Comparison of ENCODE assay signal across 8 cellular contexts in the genomic region with DNA sequence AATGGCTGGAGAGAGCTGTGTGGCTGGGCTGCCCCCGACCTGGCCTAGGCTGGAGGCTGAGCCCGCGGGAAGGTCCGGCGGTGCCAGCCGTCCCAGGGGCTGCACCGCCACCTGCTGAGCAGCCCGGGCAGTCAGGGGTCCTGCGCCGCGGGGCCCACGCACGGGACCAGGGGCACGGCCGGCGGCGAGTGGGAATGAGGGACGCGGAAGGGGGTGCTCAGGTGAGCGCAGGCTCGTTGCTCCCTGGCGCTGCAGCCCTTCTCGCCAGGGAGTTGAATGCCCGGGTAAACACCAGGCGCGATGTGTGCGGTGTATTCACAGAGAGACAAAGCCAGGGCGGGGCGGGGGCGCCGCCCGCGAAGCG. TPM values are rescaled to one million over a fixed set of nuclear protein-coding genes. Genes with fewer than 3 reads are reported as not detected.
DNase-seq lines count a peak whose midpoint lies in the region; ATAC-seq, FAIRE-seq and TF ChIP-seq lines count a peak whose summit lies in the region.

No MANE protein-coding gene starts in this region.

- H3K36me3 ChIP-seq in BE2C (no peaks in the 10 kb centered on the region), HUES6 (ENCODE audit: control insufficient read depth, insufficient read depth, low read length) (no peaks in the 10 kb centered on the region), mucosa of stomach (ENCODE audit: control insufficient read depth, insufficient read depth, low read length) (no peaks in the 10 kb centered on the region)

- ATAC-seq in HG02970 (IDR thresholded peaks at IDR 0.05; ENCODE audit: low FRiP score, unreplicated experiment): no peak

- peak overlapping the region; percentile 26; the same call in 1 of the 2 replicates for H3K4me3 ChIP-seq in BE2C (ENCODE audit: low read depth, low read length)
- peak overlapping the region; percentile 57 for H3K4me3 ChIP-seq in HUES6 (ENCODE audit: low read depth, low read length)
- peak overlapping the region; percentile 14 to 15 for H3K4me3 ChIP-seq in cardiac fibroblast (replicated peaks in 1 of 2; ENCODE audit: low read depth in 2 of 2, low read length in 2 of 2)
- H3K4me3 ChIP-seq in mucosa of stomach (ENCODE audit: low read length): no peak overlapping the region

- H3K4me1 ChIP-seq in BE2C (peaks cover 17% of the 10 kb centered on the region), HUES6 (ENCODE audit: control insufficient read depth, insufficient read depth, low read length) (peaks cover 64% of the 10 kb centered on the region), mucosa of stomach (ENCODE audit: control insufficient read depth, insufficient read depth, low read length) (peaks cover 40% of the 10 kb centered on the region)

- DNase-seq in BE2C (peak; percentile 23), GM19239 (ENCODE audit: insufficient read length, low spot score) (peak; percentile 30), cardiac fibroblast (ENCODE audit: low read depth in 2 of 2) (no peak), activated gamma-delta T cell (lab: John Stamatoyannopoulos, UW) (no peak)
- DNase-seq in central memory CD4-positive, alpha-beta T cell: no peak

- H3K27me3 ChIP-seq in BE2C: no peaks in the 10 kb centered on the region
- H3K27me3 ChIP-seq in HUES6 (ENCODE audit: control insufficient read depth, insufficient read depth, low read length): peaks cover 41% of the 10 kb centered on the region
- peaks cover 14% of the 10 kb centered on the region for H3K27me3 ChIP-seq in mucosa of stomach (ENCODE audit: control insufficient read depth, insufficient read depth, low read length)

- FAIRE-seq in GM19239 (lab: Jason Lieb, UNC): no peak

- TF ChIP-seq CTCF in BE2C (IDR thresholded peaks at IDR 0.05; ENCODE audit: low read depth, low read length) (peak; percentile 31), cardiac fibroblast (IDR thresholded peaks at IDR 0.05; ENCODE audit: low read depth, low read length) (no peak)

- no peak overlapping the region for H3K27ac ChIP-seq in HUES6 (ENCODE audit: low read depth, low read length)

- H3K9ac ChIP-seq in HUES6 (ENCODE audit: low read length) (no peak overlapping the region), mucosa of stomach (ENCODE audit: low read length) (peak overlapping the region; percentile 13)

- H3K9me3 ChIP-seq in BE2C (no peaks in the 10 kb centered on the region), HUES6 (ENCODE audit: control insufficient read depth, insufficient read depth, low read depth, low read length) (no peaks in the 10 kb centered on the region), mucosa of stomach (ENCODE audit: control insufficient read depth, low read length) (no peaks in the 10 kb centered on the region)

RNA-seq across cellular contexts. Expression of a gene that starts 0.7 kb away (rescaled TPM):
- 43.3 TPM for polyA plus RNA-seq in BE2C (2012; ENCODE audit: insufficient read depth, insufficient read length, low read depth)

RNA-seq across cellular contexts. Expression of a gene that starts 37.0 kb away (rescaled TPM):
- not detected for polyA plus RNA-seq in BE2C (2012; ENCODE audit: insufficient read depth, insufficient read length, low read depth)

RNA-seq across cellular contexts. Expression of a gene that starts 50.6 kb away (rescaled TPM):
- 0.43 TPM for polyA plus RNA-seq in BE2C (2012; ENCODE audit: insufficient read depth, insufficient read length, low read depth)

Comparison
In these comparisons a context has a peak if more than half of its experiments do, and no peak if none do; other contexts are left out.
1. DNase-seq: peak in BE2C (single experiment) and GM19239 (single experiment); none in cardiac fibroblast (0 of 2), central memory CD4-positive, alpha-beta T cell (single experiment) and activated gamma-delta T cell (single experiment).